8 cellular contexts compared by ENCODE assay signal in the genomic region with DNA sequence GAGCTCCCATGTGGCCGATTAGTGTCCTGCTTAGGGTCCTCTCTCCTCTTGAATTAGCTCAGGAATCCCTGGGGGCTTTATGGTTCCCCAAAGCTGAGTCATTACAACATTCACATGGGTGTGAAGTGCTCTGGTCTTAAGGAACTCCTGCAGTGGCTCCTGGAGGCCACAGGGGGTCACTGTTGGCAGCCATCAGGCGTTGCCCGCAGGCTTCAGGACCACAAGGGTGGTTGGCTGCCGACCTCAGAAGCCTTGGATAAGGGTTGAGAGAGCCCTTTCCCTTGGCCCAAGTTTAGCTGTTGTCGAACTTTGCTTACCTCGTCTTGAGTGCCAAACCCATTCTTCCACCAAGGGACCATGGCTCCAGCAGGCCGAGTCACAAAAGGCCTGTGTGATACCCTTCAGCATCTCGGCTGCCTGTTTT.
DNase-seq lines count a peak whose midpoint lies in the region; ATAC-seq, FAIRE-seq and TF ChIP-seq lines count a peak whose summit lies in the region.

No MANE protein-coding gene starts in this region.

- H3K36me3 ChIP-seq in adipocyte (ENCODE audit: control insufficient read depth, insufficient read depth, low read length, severe bottlenecking): no peaks in the 10 kb centered on the region

- no peak overlapping the region for H3K4me3 ChIP-seq in adipocyte (ENCODE audit: low read length)

- no peak overlapping the region for H3K9ac ChIP-seq in adipocyte (ENCODE audit: low read length)

- peak; percentile 71 for ATAC-seq in GM19035 (IDR thresholded peaks at IDR 0.05; ENCODE audit: unreplicated experiment)
- ATAC-seq in HG03064 (IDR thresholded peaks at IDR 0.05; ENCODE audit: low read depth, unreplicated experiment): peak; percentile 51

- no peaks in the 10 kb centered on the region for H3K9me3 ChIP-seq in adipocyte (ENCODE audit: control insufficient read depth, low read length)

- peak; percentile 82 for TF ChIP-seq CTCF in D721Med (IDR thresholded peaks at IDR 0.05; ENCODE audit: insufficient read depth, missing control alignments)

- FAIRE-seq in D721Med (lab: Jason Lieb, UNC): no peak

- DNase-seq in D721Med (ENCODE audit: insufficient read length, low spot score) (peak; percentile 38), NOMO-1 (lab: John Stamatoyannopoulos, UW; ENCODE audit: unreplicated experiment in 2 of 2) (peak; percentile 41 to 54), adipocyte (ENCODE audit: low read depth) (peak; percentile 35), iPS DF 4.7 (ENCODE audit: extremely low read depth, low spot score) (peak; percentile 72), ureter (ENCODE audit: low spot score) (no peak)
- DNase-seq in stimulated activated CD4-positive, alpha-beta T cell treated with anti-CD3 and anti-CD28 coated beads, Interleukin-2, amount 100 ng/mL, for 4 hours (ENCODE audit: low read depth): peak; percentile 4

- peaks cover 8% of the 10 kb centered on the region for H3K27me3 ChIP-seq in adipocyte (replicated peaks; ENCODE audit: control insufficient read depth, insufficient read depth, low read length)

- no peaks in the 10 kb centered on the region for H3K4me1 ChIP-seq in adipocyte (ENCODE audit: control insufficient read depth, insufficient read depth, low read length)
